Comparison of ENCODE assay signal across 1 cellular context in genomic region chr14:90060965-90061848, GRCh38.
TF ChIP-seq lines count a peak whose summit lies in the region.

No MANE protein-coding gene starts in this region.

TF ChIP-seq in HEK293, 187 proteins besides CTCF, POLR2A, EP300 and RAD21 (continued from another document and continues in another):
- no peak for TF ChIP-seq ZNF148 (tag by site-specific recombination; IDR thresholded peaks at IDR 0.05; ENCODE audit: borderline replicate concordance)
- TF ChIP-seq PRDM10 (tag by site-specific recombination; IDR thresholded peaks at IDR 0.05): peak; percentile 80
- no peak for TF ChIP-seq ZNF223 (tag by site-specific recombination; IDR thresholded peaks at IDR 0.05)
- no peak for TF ChIP-seq WT1 (tag by site-specific recombination; IDR thresholded peaks at IDR 0.05)
- 0 out of 2 replicates have a peak, but pooled peaks have one; percentile 26 for TF ChIP-seq ZBTB17 (tag by site-specific recombination; IDR thresholded peaks at IDR 0.05)
- TF ChIP-seq ZNF335 (tag by site-specific recombination; conservative IDR thresholded peaks at IDR 0.05): peak; percentile 94
- TF ChIP-seq ZNF623 (tag by site-specific recombination; IDR thresholded peaks at IDR 0.05): no peak
- TF ChIP-seq HOXA7 (CRISPR knock-in tag; IDR thresholded peaks at IDR 0.05; ENCODE audit: borderline replicate concordance): no peak
- no peak for TF ChIP-seq ZBTB44 (tag by site-specific recombination; IDR thresholded peaks at IDR 0.05)
- TF ChIP-seq ZNF302 (tag by site-specific recombination; IDR thresholded peaks at IDR 0.05; ENCODE audit: low read depth): no peak
- TF ChIP-seq ZNF311 (tag by site-specific recombination; IDR thresholded peaks at IDR 0.05; ENCODE audit: borderline replicate concordance): no peak
- no peak for TF ChIP-seq ZBTB26 (tag by site-specific recombination; optimal IDR thresholded peaks at IDR 0.05)
- TF ChIP-seq ZNF146 (tag by site-specific recombination; IDR thresholded peaks at IDR 0.05): no peak
- no peak for TF ChIP-seq ZNF175 (tag by site-specific recombination; IDR thresholded peaks at IDR 0.05)
- no peak for TF ChIP-seq ZEB2 (tag by site-specific recombination; IDR thresholded peaks at IDR 0.05)
- TF ChIP-seq SP2 (tag by site-specific recombination; IDR thresholded peaks at IDR 0.05): peak; percentile 14; the same call in 1 of the 2 replicates
- peak; percentile 79 for TF ChIP-seq ZFHX2 (tag by site-specific recombination; conservative IDR thresholded peaks at IDR 0.05)
- no peak for TF ChIP-seq ZNF354C (tag by site-specific recombination; IDR thresholded peaks at IDR 0.05; ENCODE audit: borderline replicate concordance, low read depth)
- TF ChIP-seq SETDB1 (IDR thresholded peaks at IDR 0.05; ENCODE audit: insufficient read length, low read length): no peak
- peak; percentile 57; the same call in 1 of the 2 replicates for TF ChIP-seq EGR2 (tag by site-specific recombination; IDR thresholded peaks at IDR 0.05; ENCODE audit: low read depth)
- no peak for TF ChIP-seq PRDM1 (tag by site-specific recombination; IDR thresholded peaks at IDR 0.05)
- no peak for TF ChIP-seq ZNF18 (tag by site-specific recombination; IDR thresholded peaks at IDR 0.05)
- no peak for TF ChIP-seq ZNF404 (tag by site-specific recombination; IDR thresholded peaks at IDR 0.05)
- TF ChIP-seq ZNF549 (tag by site-specific recombination; IDR thresholded peaks at IDR 0.05): no peak
- no peak for TF ChIP-seq ZNF19 (tag by site-specific recombination; IDR thresholded peaks at IDR 0.05; ENCODE audit: low read depth)
- 0 out of 2 replicates have a peak, but pooled peaks have one; percentile 4 for TF ChIP-seq ZSCAN5A (tag by site-specific recombination; IDR thresholded peaks at IDR 0.05)
- TF ChIP-seq ZNF366 (tag by site-specific recombination; conservative IDR thresholded peaks at IDR 0.05): no peak
- no peak for TF ChIP-seq ZNF518A (tag by site-specific recombination; conservative IDR thresholded peaks at IDR 0.05; ENCODE audit: low read depth)
- no peak for TF ChIP-seq ZNF76 (tag by site-specific recombination; IDR thresholded peaks at IDR 0.05; ENCODE audit: borderline replicate concordance, low read depth)
- TF ChIP-seq ZBTB6 (tag by site-specific recombination; IDR thresholded peaks at IDR 0.05): no peak
- TF ChIP-seq ZNF704 (tag by site-specific recombination; IDR thresholded peaks at IDR 0.05): no peak
- TF ChIP-seq ZNF529 (tag by site-specific recombination; IDR thresholded peaks at IDR 0.05; ENCODE audit: insufficient replicate concordance): no peak
- no peak for TF ChIP-seq ZNF610 (tag by site-specific recombination; IDR thresholded peaks at IDR 0.05; ENCODE audit: borderline replicate concordance)
- TF ChIP-seq TCF7L2 (IDR thresholded peaks at IDR 0.05; ENCODE audit: borderline replicate concordance, low read depth, low read length): no peak
- TF ChIP-seq HIC1 (tag by site-specific recombination; IDR thresholded peaks at IDR 0.05): no peak
- no peak for TF ChIP-seq ZNF701 (tag by site-specific recombination; IDR thresholded peaks at IDR 0.05)
